ENCODE assay signal across 1 cellular context in genomic region chr7:107914834-107915233, GRCh38.
TF ChIP-seq lines count a peak whose summit lies in the region.

No MANE protein-coding gene starts in this region.

TF ChIP-seq in WTC11, 78 proteins besides CTCF, POLR2A, EP300 and RAD21 (continued from another document):
- TF ChIP-seq, protein P1, sequence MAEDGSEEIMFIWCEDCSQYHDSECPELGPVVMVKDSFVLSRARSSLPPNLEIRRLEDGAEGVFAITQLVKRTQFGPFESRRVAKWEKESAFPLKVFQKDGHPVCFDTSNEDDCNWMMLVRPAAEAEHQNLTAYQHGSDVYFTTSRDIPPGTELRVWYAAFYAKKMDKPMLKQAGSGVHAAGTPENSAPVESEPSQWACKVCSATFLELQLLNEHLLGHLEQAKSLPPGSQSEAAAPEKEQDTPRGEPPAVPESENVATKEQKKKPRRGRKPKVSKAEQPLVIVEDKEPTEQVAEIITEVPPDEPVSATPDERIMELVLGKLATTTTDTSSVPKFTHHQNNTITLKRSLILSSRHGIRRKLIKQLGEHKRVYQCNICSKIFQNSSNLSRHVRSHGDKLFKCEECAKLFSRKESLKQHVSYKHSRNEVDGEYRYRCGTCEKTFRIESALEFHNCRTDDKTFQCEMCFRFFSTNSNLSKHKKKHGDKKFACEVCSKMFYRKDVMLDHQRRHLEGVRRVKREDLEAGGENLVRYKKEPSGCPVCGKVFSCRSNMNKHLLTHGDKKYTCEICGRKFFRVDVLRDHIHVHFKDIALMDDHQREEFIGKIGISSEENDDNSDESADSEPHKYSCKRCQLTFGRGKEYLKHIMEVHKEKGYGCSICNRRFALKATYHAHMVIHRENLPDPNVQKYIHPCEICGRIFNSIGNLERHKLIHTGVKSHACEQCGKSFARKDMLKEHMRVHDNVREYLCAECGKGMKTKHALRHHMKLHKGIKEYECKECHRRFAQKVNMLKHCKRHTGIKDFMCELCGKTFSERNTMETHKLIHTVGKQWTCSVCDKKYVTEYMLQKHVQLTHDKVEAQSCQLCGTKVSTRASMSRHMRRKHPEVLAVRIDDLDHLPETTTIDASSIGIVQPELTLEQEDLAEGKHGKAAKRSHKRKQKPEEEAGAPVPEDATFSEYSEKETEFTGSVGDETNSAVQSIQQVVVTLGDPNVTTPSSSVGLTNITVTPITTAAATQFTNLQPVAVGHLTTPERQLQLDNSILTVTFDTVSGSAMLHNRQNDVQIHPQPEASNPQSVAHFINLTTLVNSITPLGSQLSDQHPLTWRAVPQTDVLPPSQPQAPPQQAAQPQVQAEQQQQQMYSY (CRISPR knock-in tag; IDR thresholded peaks at IDR 0.05): no peak
- TF ChIP-seq E2F5 (CRISPR knock-in tag; IDR thresholded peaks at IDR 0.05): no peak
- TF ChIP-seq EMX1 (CRISPR knock-in tag; IDR thresholded peaks at IDR 0.05): no peak
- no peak for TF ChIP-seq SMAD4 (CRISPR knock-in tag; IDR thresholded peaks at IDR 0.05)
- no peak for TF ChIP-seq IRF1 (CRISPR knock-in tag; IDR thresholded peaks at IDR 0.05)
- TF ChIP-seq ESRRA (CRISPR knock-in tag; IDR thresholded peaks at IDR 0.05; ENCODE audit: borderline replicate concordance): no peak
- TF ChIP-seq SOX15 (CRISPR knock-in tag; IDR thresholded peaks at IDR 0.05): no peak
- TF ChIP-seq, protein P2, sequence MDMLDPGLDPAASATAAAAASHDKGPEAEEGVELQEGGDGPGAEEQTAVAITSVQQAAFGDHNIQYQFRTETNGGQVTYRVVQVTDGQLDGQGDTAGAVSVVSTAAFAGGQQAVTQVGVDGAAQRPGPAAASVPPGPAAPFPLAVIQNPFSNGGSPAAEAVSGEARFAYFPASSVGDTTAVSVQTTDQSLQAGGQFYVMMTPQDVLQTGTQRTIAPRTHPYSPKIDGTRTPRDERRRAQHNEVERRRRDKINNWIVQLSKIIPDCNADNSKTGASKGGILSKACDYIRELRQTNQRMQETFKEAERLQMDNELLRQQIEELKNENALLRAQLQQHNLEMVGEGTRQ (CRISPR knock-in tag; IDR thresholded peaks at IDR 0.05): no peak
- TF ChIP-seq, protein P3, sequence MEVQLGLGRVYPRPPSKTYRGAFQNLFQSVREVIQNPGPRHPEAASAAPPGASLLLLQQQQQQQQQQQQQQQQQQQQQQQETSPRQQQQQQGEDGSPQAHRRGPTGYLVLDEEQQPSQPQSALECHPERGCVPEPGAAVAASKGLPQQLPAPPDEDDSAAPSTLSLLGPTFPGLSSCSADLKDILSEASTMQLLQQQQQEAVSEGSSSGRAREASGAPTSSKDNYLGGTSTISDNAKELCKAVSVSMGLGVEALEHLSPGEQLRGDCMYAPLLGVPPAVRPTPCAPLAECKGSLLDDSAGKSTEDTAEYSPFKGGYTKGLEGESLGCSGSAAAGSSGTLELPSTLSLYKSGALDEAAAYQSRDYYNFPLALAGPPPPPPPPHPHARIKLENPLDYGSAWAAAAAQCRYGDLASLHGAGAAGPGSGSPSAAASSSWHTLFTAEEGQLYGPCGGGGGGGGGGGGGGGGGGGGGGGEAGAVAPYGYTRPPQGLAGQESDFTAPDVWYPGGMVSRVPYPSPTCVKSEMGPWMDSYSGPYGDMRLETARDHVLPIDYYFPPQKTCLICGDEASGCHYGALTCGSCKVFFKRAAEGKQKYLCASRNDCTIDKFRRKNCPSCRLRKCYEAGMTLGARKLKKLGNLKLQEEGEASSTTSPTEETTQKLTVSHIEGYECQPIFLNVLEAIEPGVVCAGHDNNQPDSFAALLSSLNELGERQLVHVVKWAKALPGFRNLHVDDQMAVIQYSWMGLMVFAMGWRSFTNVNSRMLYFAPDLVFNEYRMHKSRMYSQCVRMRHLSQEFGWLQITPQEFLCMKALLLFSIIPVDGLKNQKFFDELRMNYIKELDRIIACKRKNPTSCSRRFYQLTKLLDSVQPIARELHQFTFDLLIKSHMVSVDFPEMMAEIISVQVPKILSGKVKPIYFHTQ (CRISPR knock-in tag; IDR thresholded peaks at IDR 0.05): no peak
- TF ChIP-seq, protein P4, sequence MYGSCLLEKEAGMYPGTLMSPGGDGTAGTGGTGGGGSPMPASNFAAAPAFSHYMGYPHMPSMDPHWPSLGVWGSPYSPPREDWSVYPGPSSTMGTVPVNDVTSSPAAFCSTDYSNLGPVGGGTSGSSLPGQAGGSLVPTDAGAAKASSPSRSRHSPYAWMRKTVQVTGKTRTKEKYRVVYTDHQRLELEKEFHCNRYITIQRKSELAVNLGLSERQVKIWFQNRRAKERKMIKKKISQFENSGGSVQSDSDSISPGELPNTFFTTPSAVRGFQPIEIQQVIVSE (CRISPR knock-in tag; IDR thresholded peaks at IDR 0.05; ENCODE audit: borderline replicate concordance): no peak
- no peak for TF ChIP-seq KAT7 (CRISPR knock-in tag; IDR thresholded peaks at IDR 0.05; ENCODE audit: borderline replicate concordance)
